Comparison of ENCODE assay signal across 16 cellular contexts in the genomic region with DNA sequence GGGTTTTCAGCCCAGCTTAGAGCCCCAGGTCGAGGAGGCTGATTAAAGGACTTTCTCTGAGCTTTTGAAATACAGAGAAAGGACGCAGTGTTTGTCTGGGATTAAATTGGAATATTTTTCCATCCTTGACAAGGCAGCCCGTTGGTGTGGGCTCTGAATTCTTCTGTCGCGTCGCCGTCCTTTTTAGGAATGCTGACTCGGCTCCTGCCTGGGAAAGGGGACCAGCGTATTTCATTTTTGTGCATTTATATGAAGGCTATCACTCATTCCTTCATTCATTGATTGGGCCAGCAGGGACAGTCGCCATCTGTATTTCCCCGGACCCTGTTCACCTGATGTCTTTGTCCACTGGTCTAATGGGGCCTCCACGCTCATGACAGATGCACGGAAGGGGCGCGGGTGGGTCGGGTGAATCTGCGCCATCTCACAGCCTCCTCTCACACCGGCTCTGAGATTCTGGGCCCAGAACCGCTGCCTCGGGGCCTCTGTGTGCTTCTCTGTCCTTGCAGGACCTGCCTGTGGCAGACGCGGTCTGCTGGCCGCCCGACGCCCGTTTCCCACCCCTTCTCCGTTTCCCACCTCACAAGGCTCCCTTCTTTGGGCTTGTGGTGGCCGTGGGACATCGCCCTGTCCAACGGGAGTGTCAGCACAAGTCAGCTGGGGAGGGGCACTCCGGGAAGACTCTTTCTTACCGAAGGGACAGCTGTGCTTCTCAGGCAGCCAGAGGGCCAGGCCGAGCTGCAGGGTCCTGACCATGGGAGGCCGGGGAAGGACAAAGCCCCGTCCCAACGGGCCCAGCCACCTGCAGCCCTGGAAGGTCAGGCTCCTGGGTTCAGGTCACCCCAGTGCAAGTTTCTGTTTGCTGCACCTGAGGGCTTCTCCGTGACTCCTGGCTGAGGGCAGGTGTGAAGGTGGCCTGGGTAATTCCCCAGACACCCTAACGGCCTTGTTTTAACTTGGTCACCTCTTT.
DNase-seq lines count a peak whose midpoint lies in the region; ATAC-seq, FAIRE-seq and TF ChIP-seq lines count a peak whose summit lies in the region.
"Had no signal": no experiment of that assay in that cellular context is flagged by ENCODE, and none has a peak within 500 bp of the region (broad histone marks: within the 10 kb centered on the region; RNA-seq: fewer than 3 reads in every experiment).

No MANE protein-coding gene starts in this region.

- no peaks in the 10 kb centered on the region for H3K23me2 ChIP-seq in H1 (ENCODE audit: low read depth, low read length)

- H2AFZ ChIP-seq in H1 (ENCODE audit: low read length), result no peak overlapping the region
- H2AFZ ChIP-seq in neuronal stem cell (ENCODE audit: low read length), result no peak overlapping the region
- H2AFZ ChIP-seq: GM23248 had no signal

- H2BK120ac ChIP-seq in H1 (replicated peaks; ENCODE audit: low read depth, low read length), result no peak overlapping the region
- H2BK120ac ChIP-seq in neuronal stem cell (ENCODE audit: low read depth, low read length), result no peak overlapping the region

- H3K4me3 ChIP-seq in heart right ventricle, result no peak overlapping the region
- H3K4me3 ChIP-seq in H1 (ENCODE audit: extremely low read depth in 1 of 4, insufficient read depth in 2 of 4, low read depth in 3 of 4, low read length in 4 of 4), result no peak overlapping the region
- no peak overlapping the region for H3K4me3 ChIP-seq in neuronal stem cell (ENCODE audit: low read length in 2 of 2)
- H3K4me3 ChIP-seq: GM23248 had no signal

- H3K27ac Mint-ChIP-seq in activated naive CD4-positive, alpha-beta T cell treated with anti-CD3 and anti-CD28 coated beads, Interleukin-2, amount 50 U/mL, for 72 hours, result no peak overlapping the region
- H3K27ac Mint-ChIP-seq: B cell; CD8-positive, alpha-beta T cell had no signal

- WGBS in heart right ventricle, 2 donors, result 76 to 77% methylated on average over 38 of the region's 38 CpGs
- 86% methylated on average over 35 of the region's 38 CpGs; no CpG with 5 or more reads in 1 of the 2 experiments for WGBS in H1 (ENCODE audit: extremely low coverage in 1 of 2, insufficient coverage in 1 of 2, insufficient read length in 1 of 2, insufficient replicate concordance in 2 of 2, low coverage in 1 of 2, low lambda C conversion rate in 2 of 2, missing lambda C conversion rate in 1 of 2), 2 experiments
- no CpG with 5 or more reads among the region's 38 CpGs for WGBS in neuronal stem cell (ENCODE audit: extremely low coverage in 2 of 2, insufficient read length in 2 of 2, insufficient replicate concordance in 1 of 2), 2 donors

- no peak overlapping the region for H2BK20ac ChIP-seq in H1 (ENCODE audit: low read length)

- H3K4me2 ChIP-seq in H1 (ENCODE audit: insufficient read depth in 1 of 2, low read depth in 2 of 2, low read length in 2 of 2) (no peak overlapping the region), neuronal stem cell (ENCODE audit: insufficient read depth, low read length, poor library complexity, severe bottlenecking) (no peak overlapping the region)

- no peak overlapping the region for H4K5ac ChIP-seq in H1 (ENCODE audit: insufficient read length, low read depth, low read length)

- DNase-seq in left ventricle myocardium superior (peak; percentile 5), heart right ventricle (no peak), HTR-8/SVneo (ENCODE audit: insufficient read length, low spot score) (no peak), H1 (ENCODE audit: low read depth in 1 of 2, low spot score in 2 of 2) (no peak), neuronal stem cell (ENCODE audit: low spot score) (no peak), GM10266 (ENCODE audit: extremely low spot score) (no peak)
- no peak for DNase-seq in stimulated activated CD4-positive, alpha-beta T cell treated with anti-CD3 and anti-CD28 coated beads, Interleukin-4, amount 100 ng/mL, for 1 hour
- no peak for DNase-seq in activated naive CD4-positive, alpha-beta T cell treated with anti-CD3 and anti-CD28 coated beads, Interleukin-2, amount 50 U/mL, for 72 hours (ENCODE audit: low spot score in 2 of 2)
- DNase-seq: Caco-2; CD8-positive, alpha-beta T cell; DMS53; GF-D8; GM23248; H9 had no signal

- H3K27ac ChIP-seq in heart right ventricle, result no peak overlapping the region
- no peak overlapping the region for H3K27ac ChIP-seq in H1 (ENCODE audit: low read depth, low read length)
- H3K27ac ChIP-seq in neuronal stem cell (replicated peaks; ENCODE audit: low read length), result no peak overlapping the region
- H3K27ac ChIP-seq: GM23248 had no signal

- H2BK15ac ChIP-seq in H1 (ENCODE audit: low read length) (no peak overlapping the region), neuronal stem cell (ENCODE audit: low read length) (peak overlapping the region; percentile 5)

- TF ChIP-seq EP300 in H1 (IDR thresholded peaks at IDR 0.05; ENCODE audit: borderline replicate concordance in 1 of 2, low read depth in 2 of 2, low read length in 2 of 2), result no peak

- TF ChIP-seq RAD21 in H1 (IDR thresholded peaks at IDR 0.05 in 1 of 2, conservative IDR thresholded peaks at IDR 0.05 in 1 of 2; ENCODE audit: low read depth in 2 of 2, low read length in 2 of 2), result no peak

- H3K27me3 ChIP-seq in heart right ventricle (peaks cover 0 to 36% (median 9%) of the 10 kb centered on the region in 7 donors), H1 (replicated peaks in 1 of 4; ENCODE audit: control insufficient read depth in 3 of 4, extremely low read depth in 1 of 4, insufficient read depth in 3 of 4, low read length in 3 of 4) (no peaks in the 10 kb centered on the region; a peak in 1 of 7 replicates), neuronal stem cell (ENCODE audit: control insufficient read depth in 3 of 3, insufficient read depth in 3 of 3, low read depth in 1 of 3, low read length in 3 of 3) (no peaks in the 10 kb centered on the region)

- H3K79me1 ChIP-seq in H1 (ENCODE audit: low read depth, low read length) (no peaks in the 10 kb centered on the region), neuronal stem cell (ENCODE audit: low read depth, low read length) (no peaks in the 10 kb centered on the region)

- H3K36me3 ChIP-seq in heart right ventricle, result no peaks in the 10 kb centered on the region
- H3K36me3 ChIP-seq in H1 (ENCODE audit: control insufficient read depth in 2 of 4, insufficient read depth in 4 of 4, low read length in 3 of 4), result no peaks in the 10 kb centered on the region
- peaks cover 4 to 5% of the 10 kb centered on the region in 2 donors for H3K36me3 ChIP-seq in neuronal stem cell (replicated peaks in 1 of 2; ENCODE audit: control insufficient read depth in 2 of 2, insufficient read depth in 2 of 2, low read length in 2 of 2)

- H2BK12ac ChIP-seq in H1 (ENCODE audit: low read depth, low read length) (no peak overlapping the region), neuronal stem cell (ENCODE audit: low read length) (no peak overlapping the region)

- no peaks in the 10 kb centered on the region for H4K20me1 ChIP-seq in H1 (replicated peaks in 1 of 2; ENCODE audit: control insufficient read depth in 1 of 2, insufficient read depth in 2 of 2, low read length in 2 of 2)

- no peak overlapping the region for H2BK5ac ChIP-seq in H1 (ENCODE audit: low read depth, low read length)
- H2BK5ac ChIP-seq in neuronal stem cell (ENCODE audit: low read length), result no peak overlapping the region

- FAIRE-seq in HTR-8/SVneo (lab: Jason Lieb, UNC) (peak; percentile 33), H1 (lab: Jason Lieb, UNC) (no peak)

- no peak for ATAC-seq in left ventricle myocardium superior
- ATAC-seq in heart right ventricle, result no peak
- ATAC-seq in activated naive CD4-positive, alpha-beta T cell treated with anti-CD3 and anti-CD28 coated beads, Interleukin-2, amount 50 U/mL, for 72 hours, result no peak
- ATAC-seq: CD8-positive, alpha-beta T cell had no signal

- no peaks in the 10 kb centered on the region for H3K9me3 Mint-ChIP-seq in activated naive CD4-positive, alpha-beta T cell treated with anti-CD3 and anti-CD28 coated beads, Interleukin-2, amount 50 U/mL, for 72 hours
- H3K9me3 Mint-ChIP-seq: CD8-positive, alpha-beta T cell; H9 had no signal

- H3K9me3 ChIP-seq in heart right ventricle (peaks cover 0 to 20% (median 2%) of the 10 kb centered on the region in 11 donors), H1 (ENCODE audit: insufficient read depth in 2 of 2, low read depth in 1 of 2, low read length in 1 of 2) (no peaks in the 10 kb centered on the region; a peak in 1 of 4 replicates), neuronal stem cell (replicated peaks in 1 of 2; ENCODE audit: control insufficient read depth in 2 of 2, insufficient read depth in 1 of 2, low read depth in 1 of 2, low read length in 2 of 2) (peaks cover 9% of the 10 kb centered on the region in 2 donors)

- no peak overlapping the region for H3K56ac ChIP-seq in H1 (replicated peaks; ENCODE audit: insufficient read length, low read depth, low read length)

- CTCF ChIA-PET in H1 (lab: Charles Lee; ENCODE audit: partially characterized antibody), result interaction anchor here (0.6 to 1.4 kb wide), 5 partner anchors 8 to 276 kb away, joined by 3 to 6 read pairs (median 4); no protein-coding TSS in a partner anchor

- H3K36me3 Mint-ChIP-seq in activated naive CD4-positive, alpha-beta T cell treated with anti-CD3 and anti-CD28 coated beads, Interleukin-2, amount 50 U/mL, for 72 hours, result no peaks in the 10 kb centered on the region
- H3K36me3 Mint-ChIP-seq: CD14-positive monocyte; CD8-positive, alpha-beta T cell had no signal

- no peaks in the 10 kb centered on the region for H3K79me2 ChIP-seq in H1 (ENCODE audit: control insufficient read depth in 1 of 2, insufficient read depth in 2 of 2, low read length in 2 of 2)

- POLR2A ChIA-PET in H1 (lab: Charles Lee; ENCODE audit: partially characterized antibody), result no interaction called here

- H3K14ac ChIP-seq in H1 (ENCODE audit: insufficient read length) (no peak overlapping the region), neuronal stem cell (ENCODE audit: low read length) (peak overlapping the region; percentile 97)

- H3K4ac ChIP-seq in H1 (replicated peaks; ENCODE audit: insufficient read length, low read depth, low read length) (no peak overlapping the region), neuronal stem cell (ENCODE audit: low read length) (no peak overlapping the region)

- H3K4me1 ChIP-seq in heart right ventricle, result no peaks in the 10 kb centered on the region
- no peaks in the 10 kb centered on the region; a peak in 1 of 7 replicates for H3K4me1 ChIP-seq in H1 (replicated peaks in 1 of 4; ENCODE audit: control insufficient read depth in 3 of 4, insufficient read depth in 4 of 4, low read length in 3 of 4)
- peaks cover 0 to 11% of the 10 kb centered on the region in 2 donors for H3K4me1 ChIP-seq in neuronal stem cell (ENCODE audit: control insufficient read depth in 2 of 2, insufficient read depth in 1 of 2, low read depth in 1 of 2, low read length in 2 of 2)
- H3K4me1 ChIP-seq: Caco-2 had no signal

- H2AK5ac ChIP-seq in H1 (ENCODE audit: low read depth, low read length) (no peak overlapping the region), neuronal stem cell (ENCODE audit: low read depth, low read length) (peak overlapping the region; percentile 40)

- H3K9ac ChIP-seq in H1 (replicated peaks in 1 of 4; ENCODE audit: extremely low read depth in 1 of 4, low read depth in 3 of 4, low read length in 3 of 4) (no peak overlapping the region), neuronal stem cell (ENCODE audit: low read depth, low read length, poor library complexity) (no peak overlapping the region)
- H3K9ac ChIP-seq: GM23248 had no signal

- H3K18ac ChIP-seq in H1 (ENCODE audit: extremely low read depth, low read length) (no peak overlapping the region), neuronal stem cell (ENCODE audit: low read length) (peak overlapping the region; percentile 60)

- H4K8ac ChIP-seq in H1 (ENCODE audit: extremely low read depth, insufficient read depth, low read length) (peak overlapping the region; percentile 18; the same call in 1 of the 2 replicates), neuronal stem cell (ENCODE audit: low read depth, low read length) (no peak overlapping the region)

- no peak for TF ChIP-seq POLR2A in H1 (IDR thresholded peaks at IDR 0.05; ENCODE audit: control extremely low read depth in 1 of 2, low read depth in 2 of 2, low read length in 2 of 2)

- no peak for TF ChIP-seq CTCF in heart right ventricle (IDR thresholded peaks at IDR 0.05)
- no peak for TF ChIP-seq CTCF in H1 (IDR thresholded peaks at IDR 0.05; ENCODE audit: control extremely low read depth in 1 of 3, insufficient read depth in 1 of 3, low read depth in 1 of 3, low read length in 3 of 3)
- TF ChIP-seq CTCF in GM10266 (IDR thresholded peaks at IDR 0.05; ENCODE audit: control insufficient read depth, insufficient read depth, low read depth, missing control alignments), result no peak

- intact Hi-C loops in left ventricle myocardium superior (cut with micrococcal nuclease) (no loop called here), heart right ventricle (cut with DNase I) (no loop called here)

- no peak overlapping the region for H4K91ac ChIP-seq in H1 (replicated peaks; ENCODE audit: insufficient read length, low read length)
- no peak overlapping the region for H4K91ac ChIP-seq in neuronal stem cell (ENCODE audit: low read depth, low read length, poor library complexity)

- no peak overlapping the region for H3K23ac ChIP-seq in H1 (ENCODE audit: insufficient read length)
- H3K23ac ChIP-seq in neuronal stem cell (ENCODE audit: low read depth, low read length, poor library complexity), result peak overlapping the region; percentile 33
